Comparison of ENCODE assay signal across 14 cellular contexts in genomic region chr11:16291729-16292128, GRCh38.
A peak's percentile ranks its signal among the peaks of the same experiment; 100 is the strongest.
DNase-seq lines count a peak whose midpoint lies in the region; ATAC-seq and TF ChIP-seq lines count a peak whose summit lies in the region.
"Had no signal": no experiment of that assay in that cellular context is flagged by ENCODE, and none has a peak within 500 bp of the region (broad histone marks: within the 10 kb centered on the region; RNA-seq: fewer than 3 reads in every experiment).

No MANE protein-coding gene starts in this region.

- ATAC-seq in HG02571 (IDR thresholded peaks at IDR 0.05; ENCODE audit: unreplicated experiment), result no peak
- no peak for ATAC-seq in GM19463 (IDR thresholded peaks at IDR 0.05; ENCODE audit: unreplicated experiment)
- ATAC-seq: HCT116 had no signal

- H3K9me3 ChIP-seq in SK-N-MC (ENCODE audit: low read depth, low read length), result no peaks in the 10 kb centered on the region

- H3K4me3 ChIP-seq in SK-N-MC, result no peak overlapping the region
- H3K4me3 ChIP-seq in fibroblast of villous mesenchyme (ENCODE audit: low read depth, low read length), result no peak overlapping the region
- H3K4me3 ChIP-seq: GM23248 had no signal

- peaks cover 14% of the 10 kb centered on the region for H3K36me3 ChIP-seq in SK-N-MC (ENCODE audit: insufficient read depth, low read length)

- TF ChIP-seq CTCF in fibroblast of villous mesenchyme (IDR thresholded peaks at IDR 0.05; ENCODE audit: insufficient read depth, low read depth, low read length), result no peak

- H3K9ac ChIP-seq in SK-N-MC (ENCODE audit: insufficient read length), result no peak overlapping the region
- H3K9ac ChIP-seq: GM23248 had no signal

- DNase-seq in DMS 273 (lab: John Stamatoyannopoulos, UW; ENCODE audit: unreplicated experiment) (peak; percentile 28), NCI-H524 treated with DMSO at 0.1 percent for 48 hours (lab: John Stamatoyannopoulos, UW) (peak; percentile 85), SK-N-MC (ENCODE audit: low read depth, low spot score) (no peak), fibroblast of villous mesenchyme (ENCODE audit: low read depth) (peak; percentile 40), iPS-NIHi11 (ENCODE audit: low spot score) (no peak)
- DNase-seq: C1 segment of cervical spinal cord; Calu3; CD4-positive, alpha-beta T cell; DND-41; GDM1; GM23248 had no signal

- H3K27ac ChIP-seq in SK-N-MC, result peak overlapping the region; percentile 90; the same call in 1 of the 2 replicates
- H3K27ac ChIP-seq: GM23248 had no signal

Comparison
In these comparisons a context has a peak if more than half of its experiments do, and no peak if none do; other contexts are left out.
1. DNase-seq: peak in DMS 273 (single experiment), NCI-H524 treated with DMSO at 0.1 percent for 48 hours (single experiment) and fibroblast of villous mesenchyme (single experiment); none in SK-N-MC (single experiment) and iPS-NIHi11 (single experiment).